Comparison of ENCODE assay signal across 1 cellular context in the genomic region with DNA sequence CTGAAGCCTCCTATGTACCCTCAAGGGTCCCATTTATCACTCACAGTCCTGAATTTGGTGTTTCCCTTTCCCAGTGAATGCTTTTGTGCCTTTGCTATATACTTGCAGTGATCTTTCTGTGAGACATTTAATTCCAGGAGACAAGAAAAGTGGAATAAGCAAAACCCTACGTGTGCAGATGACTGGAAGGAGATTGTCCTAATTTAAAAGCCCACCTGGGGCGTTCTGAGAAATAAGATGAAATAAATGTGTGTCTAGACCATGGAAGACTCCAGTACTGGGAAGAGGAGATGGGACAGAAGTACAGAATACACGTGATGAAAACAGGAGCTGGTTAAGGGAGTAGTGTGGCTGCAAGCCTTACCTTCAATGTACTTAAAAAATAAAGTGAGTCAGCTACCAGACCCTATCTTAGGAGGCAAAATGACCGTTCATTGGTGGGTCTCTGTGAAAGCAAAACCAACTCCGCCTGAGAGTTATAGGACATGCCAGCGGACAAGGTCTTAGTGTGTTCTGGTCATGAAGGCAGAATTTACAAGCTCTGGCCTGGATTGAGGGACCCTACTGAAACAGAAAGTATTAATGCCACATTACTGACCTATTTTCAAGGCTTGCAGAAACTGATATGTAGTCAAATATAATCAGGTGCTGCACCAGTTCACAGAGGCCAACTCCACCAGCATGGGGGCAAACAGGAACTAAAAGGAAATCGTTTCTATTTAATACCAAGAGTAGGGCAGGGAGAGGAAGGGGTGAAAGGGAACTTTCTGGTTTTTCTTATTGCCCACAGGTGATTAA.
A peak's percentile ranks its signal among the peaks of the same experiment; 100 is the strongest.
TF ChIP-seq lines count a peak whose summit lies in the region.

No MANE protein-coding gene starts in this region.

TF ChIP-seq in K562, 482 proteins besides CTCF, POLR2A, EP300 and RAD21:
- TF ChIP-seq POLR2AphosphoS2 (IDR thresholded peaks at IDR 0.05; ENCODE audit: low read length) (0 out of 2 replicates have a peak, but pooled peaks have one; percentile 62), NBN (IDR thresholded peaks at IDR 0.05; ENCODE audit: low read depth) (no peak), LCOR (CRISPR knock-in tag; IDR thresholded peaks at IDR 0.05) (0 out of 2 replicates have a peak, but pooled peaks have one; percentile 19), ZNF263 (CRISPR knock-in tag; IDR thresholded peaks at IDR 0.05; ENCODE audit: borderline replicate concordance) (no peak)
